Comparison of ENCODE assay signal across 29 cellular contexts in the genomic region with DNA sequence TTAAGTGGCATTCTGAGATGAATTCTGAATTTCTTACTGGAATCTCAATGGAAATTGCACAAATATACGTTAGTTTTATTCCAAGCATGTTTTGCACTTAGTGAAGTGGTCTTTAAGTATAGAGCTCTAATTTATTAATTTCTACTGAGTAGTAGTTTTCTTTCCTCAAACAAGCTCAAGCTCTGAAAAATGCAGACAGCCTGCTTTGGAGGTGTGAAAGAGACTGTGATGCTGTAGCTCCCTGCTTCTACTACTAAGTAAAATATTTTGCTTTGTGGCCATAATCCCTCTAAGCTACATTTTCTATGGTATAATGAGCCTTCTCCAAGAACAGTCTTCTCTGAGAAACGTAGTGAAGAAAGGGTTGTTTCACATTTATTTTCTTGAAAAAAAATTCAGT.
"Had no signal": no experiment of that assay in that cellular context is flagged by ENCODE, and none has a peak within 500 bp of the region (broad histone marks: within the 10 kb centered on the region; RNA-seq: fewer than 3 reads in every experiment).

No MANE protein-coding gene starts in this region.

- H3K4me3 ChIP-seq: stomach, suprapubic skin, testis, thoracic aorta, thyroid gland, tibial artery, tibial nerve, transverse colon, upper lobe of left lung, upper lobe of right lung, uterus, vagina had no signal

- H3K36me3 ChIP-seq: stomach, suprapubic skin, thoracic aorta, thyroid gland, tibial artery, tibial nerve, transverse colon, upper lobe of left lung, upper lobe of right lung, uterus, vagina had no signal

- H3K4me1 ChIP-seq: stomach, suprapubic skin, testis, thyroid gland, tibial artery, tibial nerve, upper lobe of left lung, upper lobe of right lung, uterus, vagina had no signal

- H3K36me3 Mint-ChIP-seq: stimulated activated effector memory CD8-positive, alpha-beta T cell treated with anti-CD3 and anti-CD28 coated beads, Interleukin-12 subunit alpha, Interleukin-12 subunit beta, amount 100 ng/mL, for 72 hours; stimulated activated memory B cell treated with anti-CD40 and anti-IgM and Interleukin-4, amounts not matched to agents 10 μg/mL and 1 μg/mL and 100 μg/mL, for 72 hours; stimulated activated naive B cell treated with anti-CD40 and anti-IgM and Interleukin-4, amounts not matched to agents 10 μg/mL and 1 μg/mL and 100 μg/mL, for 72 hours; type B pancreatic cell had no signal

- H3K4me3 Mint-ChIP-seq: stimulated activated effector memory CD8-positive, alpha-beta T cell treated with anti-CD3 and anti-CD28 coated beads, Interleukin-12 subunit alpha, Interleukin-12 subunit beta, amount 100 ng/mL, for 72 hours; stimulated activated memory B cell treated with anti-CD40 and anti-IgM and Interleukin-4, amounts not matched to agents 10 μg/mL and 1 μg/mL and 100 μg/mL, for 72 hours; stimulated activated naive B cell treated with anti-CD40 and anti-IgM and Interleukin-4, amounts not matched to agents 10 μg/mL and 1 μg/mL and 100 μg/mL, for 72 hours; stimulated activated naive CD8-positive, alpha-beta T cell treated with anti-CD3 and anti-CD28 coated beads, Interleukin-15, amount 100 ng/mL, for 72 hours; stimulated activated naive CD8-positive, alpha-beta T cell treated with anti-CD3 and anti-CD28 coated beads, Interleukin-15, Interleukin-2, amounts not matched to agents 100 ng/mL and 50 ng/mL, for 24 hours; type B pancreatic cell had no signal

- H3K27ac ChIP-seq: stomach, suprapubic skin, testis, thoracic aorta, thyroid gland, tibial artery, tibial nerve, transverse colon, upper lobe of left lung, upper lobe of right lung, uterus, vagina had no signal

- DNase-seq: stimulated activated CD4-positive, alpha-beta T cell treated with anti-CD3 and anti-CD28 coated beads, Interleukin-2, amount 100 ng/mL, for 48 hours; stimulated activated CD4-positive, alpha-beta T cell treated with anti-CD3 and anti-CD28 coated beads, Interleukin-4, amount 100 ng/mL, for 1 hour; stimulated activated CD4-positive, alpha-beta T cell treated with anti-CD3 and anti-CD28 coated beads, Interleukin-4, amount 100 ng/mL, for 24 hours; stimulated activated CD4-positive, alpha-beta T cell treated with anti-CD3 and anti-CD28 coated beads, Interleukin-4, amount 100 ng/mL, for 4 hours; stimulated activated CD8-positive, alpha-beta memory T cell treated with anti-CD3 and anti-CD28 coated beads, Interleukin-4, amount 100 ng/mL, for 48 hours; stimulated activated naive B cell treated with anti-CD40 and anti-IgM and Interleukin-4, amounts not matched to agents 10 μg/mL and 1 μg/mL and 100 μg/mL, for 72 hours; stimulated activated naive CD4-positive, alpha-beta T cell; stimulated activated naive CD4-positive, alpha-beta T cell treated with Interleukin-2 at 50 U/mL for 16 hours; stimulated activated naive CD8-positive, alpha-beta T cell treated with anti-CD3 and anti-CD28 coated beads, Interleukin-15, amount 100 ng/mL, for 72 hours; stimulated activated naive CD8-positive, alpha-beta T cell treated with anti-CD3 and anti-CD28 coated beads, Interleukin-15, Interleukin-2, amounts not matched to agents 100 U/mL and 50 U/mL, for 24 hours; stomach; substantia nigra; testis; thyroid gland; tibial artery; transverse colon; trophoblast cell; upper lobe of left lung; upper lobe of right lung; uterus had no signal

- H3K9me3 Mint-ChIP-seq: stimulated activated naive CD8-positive, alpha-beta T cell treated with anti-CD3 and anti-CD28 coated beads, Interleukin-15, Interleukin-2, amounts not matched to agents 100 ng/mL and 50 ng/mL, for 24 hours had no signal

- FAIRE-seq: urothelium cell line had no signal

- H3K27ac Mint-ChIP-seq: stimulated activated effector memory CD8-positive, alpha-beta T cell treated with anti-CD3 and anti-CD28 coated beads, Interleukin-12 subunit alpha, Interleukin-12 subunit beta, amount 100 ng/mL, for 72 hours; stimulated activated memory B cell treated with anti-CD40 and anti-IgM and Interleukin-4, amounts not matched to agents 10 μg/mL and 1 μg/mL and 100 μg/mL, for 72 hours; stimulated activated naive B cell treated with anti-CD40 and anti-IgM and Interleukin-4, amounts not matched to agents 10 μg/mL and 1 μg/mL and 100 μg/mL, for 72 hours; stimulated activated naive CD8-positive, alpha-beta T cell treated with anti-CD3 and anti-CD28 coated beads, Interleukin-15, amount 100 ng/mL, for 72 hours; stimulated activated naive CD8-positive, alpha-beta T cell treated with anti-CD3 and anti-CD28 coated beads, Interleukin-15, Interleukin-2, amounts not matched to agents 100 ng/mL and 50 ng/mL, for 24 hours; type B pancreatic cell had no signal

- H3K9me3 ChIP-seq: testis, thoracic aorta, thyroid gland, upper lobe of right lung, uterus, vagina had no signal

- H3K27me3 Mint-ChIP-seq: stimulated activated memory B cell treated with anti-CD40 and anti-IgM and Interleukin-4, amounts not matched to agents 10 μg/mL and 1 μg/mL and 100 μg/mL, for 72 hours; stimulated activated naive B cell treated with anti-CD40 and anti-IgM and Interleukin-4, amounts not matched to agents 10 μg/mL and 1 μg/mL and 100 μg/mL, for 72 hours; stimulated activated naive CD8-positive, alpha-beta T cell treated with anti-CD3 and anti-CD28 coated beads, Interleukin-15, amount 100 ng/mL, for 72 hours; stimulated activated naive CD8-positive, alpha-beta T cell treated with anti-CD3 and anti-CD28 coated beads, Interleukin-15, Interleukin-2, amounts not matched to agents 100 ng/mL and 50 ng/mL, for 24 hours; type B pancreatic cell had no signal

- H3K4me1 Mint-ChIP-seq: stimulated activated effector memory CD8-positive, alpha-beta T cell treated with anti-CD3 and anti-CD28 coated beads, Interleukin-12 subunit alpha, Interleukin-12 subunit beta, amount 100 ng/mL, for 72 hours; stimulated activated memory B cell treated with anti-CD40 and anti-IgM and Interleukin-4, amounts not matched to agents 10 μg/mL and 1 μg/mL and 100 μg/mL, for 72 hours; stimulated activated naive B cell treated with anti-CD40 and anti-IgM and Interleukin-4, amounts not matched to agents 10 μg/mL and 1 μg/mL and 100 μg/mL, for 72 hours; stimulated activated naive CD8-positive, alpha-beta T cell treated with anti-CD3 and anti-CD28 coated beads, Interleukin-15, amount 100 ng/mL, for 72 hours had no signal

- H3K27me3 ChIP-seq: stomach, suprapubic skin, testis, thyroid gland, tibial artery, tibial nerve, transverse colon, upper lobe of left lung, upper lobe of right lung, uterus, vagina had no signal

- ATAC-seq: stimulated activated effector memory CD8-positive, alpha-beta T cell treated with anti-CD3 and anti-CD28 coated beads, Interleukin-12 subunit alpha, Interleukin-12 subunit beta, amount 100 ng/mL, for 72 hours; stimulated activated memory B cell treated with anti-CD40 and anti-IgM and Interleukin-4, amounts not matched to agents 10 μg/mL and 1 μg/mL and 100 μg/mL, for 72 hours; stimulated activated naive B cell treated with anti-CD40 and anti-IgM and Interleukin-4, amounts not matched to agents 10 μg/mL and 1 μg/mL and 100 μg/mL, for 72 hours; stimulated activated naive CD8-positive, alpha-beta T cell treated with anti-CD3 and anti-CD28 coated beads, Interleukin-15, amount 100 ng/mL, for 72 hours; stimulated activated naive CD8-positive, alpha-beta T cell treated with anti-CD3 and anti-CD28 coated beads, Interleukin-15, Interleukin-2, amounts not matched to agents 100 U/mL and 50 U/mL, for 24 hours; upper lobe of right lung had no signal
